ENCODE assay signal across 1 cellular context in the genomic region with DNA sequence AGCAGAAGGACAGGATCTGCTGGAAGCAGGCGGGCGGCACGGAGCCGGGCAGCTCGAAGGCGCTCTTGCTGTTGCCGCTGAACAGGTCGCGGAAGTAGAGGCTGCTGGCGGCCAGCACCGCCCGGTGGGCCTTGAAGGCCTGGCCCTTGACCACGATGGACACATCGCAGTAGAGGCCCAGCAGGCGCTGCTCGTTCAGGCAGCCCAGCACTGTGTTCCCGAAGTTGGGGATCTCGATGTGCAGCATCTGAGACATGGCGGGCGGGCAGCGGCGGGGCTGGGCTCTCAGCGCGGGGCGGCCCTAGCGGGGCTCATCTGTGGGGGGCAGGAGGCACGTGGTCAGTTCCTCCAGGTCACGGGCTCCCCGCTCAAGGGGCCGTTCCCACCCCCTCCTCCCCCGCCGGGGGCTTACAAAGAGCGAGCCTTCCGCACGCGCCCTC.
TF ChIP-seq lines count a peak whose summit lies in the region.

No MANE protein-coding gene starts in this region.

TF ChIP-seq in A549, 52 proteins besides CTCF, POLR2A, EP300 and RAD21 (continued from another document):
- no peak for TF ChIP-seq RCOR1 (IDR thresholded peaks at IDR 0.05; ENCODE audit: low read depth, low read length)
- no peak for TF ChIP-seq JUN (IDR thresholded peaks at IDR 0.05)
